ENCODE assay signal across 8 cellular contexts in genomic region chr18:22703883-22704626, GRCh38.
A peak's percentile ranks its signal among the peaks of the same experiment; 100 is the strongest.
DNase-seq lines count a peak whose midpoint lies in the region; ATAC-seq, FAIRE-seq and TF ChIP-seq lines count a peak whose summit lies in the region.

No MANE protein-coding gene starts in this region.

- CTCF ChIA-PET in PC-9 (lab: Charles Lee), result no interaction called here

- peak overlapping the region; percentile 76 for H3K27ac Mint-ChIP-seq in mesothelial cell of epicardium
- no peak overlapping the region for H3K27ac Mint-ChIP-seq in activated T-cell treated with anti-CD3 and anti-CD28 coated beads, Interleukin-2, amount 50 U/mL, for 24 hours

- H3K27me3 ChIP-seq in PC-9 (ENCODE audit: insufficient read depth, low read depth), result no peaks in the 10 kb centered on the region
- no peaks in the 10 kb centered on the region for H3K27me3 ChIP-seq in aorta (ENCODE audit: control insufficient read depth in 1 of 2, insufficient read depth in 2 of 2, low read length in 1 of 2)

- H3K4me3 Mint-ChIP-seq in mesothelial cell of epicardium, result no peak overlapping the region
- no peak overlapping the region for H3K4me3 Mint-ChIP-seq in activated T-cell treated with anti-CD3 and anti-CD28 coated beads, Interleukin-2, amount 50 U/mL, for 24 hours

- no peak overlapping the region for H3K4me2 ChIP-seq in PC-9

- DNase-seq in AG08396 (ENCODE audit: low spot score) (peak; percentile 35), PC-9 (peak in 1 of 2 experiments; percentile 56), mesothelial cell of epicardium (ENCODE audit: low spot score in 2 of 2, unreplicated experiment in 2 of 2) (no peak), aorta (no peak)
- DNase-seq in activated T-cell treated with anti-CD3 and anti-CD28 coated beads, Interleukin-2, amount 50 U/mL, for 24 hours, result no peak

- H3K79me2 ChIP-seq in PC-9 (ENCODE audit: low read depth), result no peaks in the 10 kb centered on the region

- peaks cover 5% of the 10 kb centered on the region for H3K36me3 Mint-ChIP-seq in mesothelial cell of epicardium
- H3K36me3 Mint-ChIP-seq in activated T-cell treated with anti-CD3 and anti-CD28 coated beads, Interleukin-2, amount 50 U/mL, for 24 hours (ENCODE audit: low read depth), result no peaks in the 10 kb centered on the region

- no peaks in the 10 kb centered on the region for H4K20me1 ChIP-seq in PC-9 (ENCODE audit: insufficient read depth)

- H3K9me2 ChIP-seq in PC-9 (ENCODE audit: insufficient read depth), result no peaks in the 10 kb centered on the region

- BruUV-seq in PC-9 (replicated peaks; lab: Mats Ljungman, UMichigan), result no TSS peak

- TF ChIP-seq CTCF in GM12875 (IDR thresholded peaks at IDR 0.05; ENCODE audit: borderline replicate concordance, insufficient read depth, low read depth, low read length) (peak; percentile 57), PC-9 (conservative IDR thresholded peaks at IDR 0.05) (peak; percentile 78), mesothelial cell of epicardium (IDR thresholded peaks at IDR 0.05; ENCODE audit: unreplicated experiment) (peak; percentile 77)

- H3K4me3 ChIP-seq in GM12875 (ENCODE audit: low read depth, low read length) (no peak overlapping the region), PC-9 (no peak overlapping the region), aorta (ENCODE audit: low read length in 2 of 2) (no peak overlapping the region)

- H3F3A ChIP-seq in PC-9 (ENCODE audit: insufficient read depth, low read depth), result no peaks in the 10 kb centered on the region

- whole genome bisulfite sequencing in aorta, 2 donors, result 64 to 66% methylated on average over 9 of the region's 9 CpGs

- intact Hi-C loops in PC-9 (cut with micrococcal nuclease; ENCODE audit: unreplicated experiment) (loop anchor here (1.0 kb wide), 1 partner anchor 141 kb away; no protein-coding TSS in a partner anchor), aorta (cut with DNase I) (no loop called here)

- peaks cover 11% of the 10 kb centered on the region for H3K9me3 Mint-ChIP-seq in mesothelial cell of epicardium
- no peaks in the 10 kb centered on the region for H3K9me3 Mint-ChIP-seq in activated T-cell treated with anti-CD3 and anti-CD28 coated beads, Interleukin-2, amount 50 U/mL, for 24 hours

- FAIRE-seq in endometrium (lab: Jason Lieb, UNC), result peak; percentile 65

- no peaks in the 10 kb centered on the region for H3K27me3 Mint-ChIP-seq in mesothelial cell of epicardium (ENCODE audit: low read depth)
- H3K27me3 Mint-ChIP-seq in activated T-cell treated with anti-CD3 and anti-CD28 coated beads, Interleukin-2, amount 50 U/mL, for 24 hours, result peaks cover 6% of the 10 kb centered on the region

- no peak overlapping the region for H2AFZ ChIP-seq in PC-9

- no peak overlapping the region for H3K27ac ChIP-seq in PC-9
- H3K27ac ChIP-seq in aorta (ENCODE audit: low read depth in 1 of 2, low read length in 2 of 2), result no peak overlapping the region

- POLR2A ChIA-PET in PC-9 (lab: Charles Lee; ENCODE audit: unreplicated experiment), result no interaction called here

- ATAC-seq in HG03354 (IDR thresholded peaks at IDR 0.05; ENCODE audit: poor library complexity, severe bottlenecking, unreplicated experiment), result peak; percentile 76
- ATAC-seq in aorta (ENCODE audit: low FRiP score), result no peak

- peaks cover 40% of the 10 kb centered on the region for H3K4me1 Mint-ChIP-seq in mesothelial cell of epicardium
- H3K4me1 Mint-ChIP-seq in activated T-cell treated with anti-CD3 and anti-CD28 coated beads, Interleukin-2, amount 50 U/mL, for 24 hours (ENCODE audit: low read depth), result no peaks in the 10 kb centered on the region

- H3K9me3 ChIP-seq in PC-9 (ENCODE audit: insufficient read depth, low read depth) (no peaks in the 10 kb centered on the region), aorta (ENCODE audit: control insufficient read depth, low read length) (no peaks in the 10 kb centered on the region)

- no peaks in the 10 kb centered on the region for H3K4me1 ChIP-seq in PC-9 (replicated peaks; ENCODE audit: insufficient read depth)
- no peaks in the 10 kb centered on the region for H3K4me1 ChIP-seq in aorta (ENCODE audit: control insufficient read depth in 1 of 2, insufficient read depth in 2 of 2, low read length in 2 of 2)

- H3K36me3 ChIP-seq in PC-9 (ENCODE audit: low read depth) (no peaks in the 10 kb centered on the region), aorta (ENCODE audit: control insufficient read depth in 1 of 2, insufficient read depth in 2 of 2, low read length in 1 of 2) (no peaks in the 10 kb centered on the region)
